ENCODE assay signal across 1 cellular context in genomic region chr6:44558315-44559227, GRCh38.
TF ChIP-seq lines count a peak whose summit lies in the region.

No MANE protein-coding gene starts in this region.

TF ChIP-seq in WTC11, 78 proteins besides CTCF, POLR2A, EP300 and RAD21 (continued from another document):
- TF ChIP-seq, protein P1, sequence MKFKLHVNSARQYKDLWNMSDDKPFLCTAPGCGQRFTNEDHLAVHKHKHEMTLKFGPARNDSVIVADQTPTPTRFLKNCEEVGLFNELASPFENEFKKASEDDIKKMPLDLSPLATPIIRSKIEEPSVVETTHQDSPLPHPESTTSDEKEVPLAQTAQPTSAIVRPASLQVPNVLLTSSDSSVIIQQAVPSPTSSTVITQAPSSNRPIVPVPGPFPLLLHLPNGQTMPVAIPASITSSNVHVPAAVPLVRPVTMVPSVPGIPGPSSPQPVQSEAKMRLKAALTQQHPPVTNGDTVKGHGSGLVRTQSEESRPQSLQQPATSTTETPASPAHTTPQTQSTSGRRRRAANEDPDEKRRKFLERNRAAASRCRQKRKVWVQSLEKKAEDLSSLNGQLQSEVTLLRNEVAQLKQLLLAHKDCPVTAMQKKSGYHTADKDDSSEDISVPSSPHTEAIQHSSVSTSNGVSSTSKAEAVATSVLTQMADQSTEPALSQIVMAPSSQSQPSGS (CRISPR knock-in tag; IDR thresholded peaks at IDR 0.05; ENCODE audit: borderline replicate concordance, low read depth), result no peak
TF ChIP-seq in WTC11: peak in this region for 0.
